Comparison of ENCODE assay signal across 8 cellular contexts in the genomic region with DNA sequence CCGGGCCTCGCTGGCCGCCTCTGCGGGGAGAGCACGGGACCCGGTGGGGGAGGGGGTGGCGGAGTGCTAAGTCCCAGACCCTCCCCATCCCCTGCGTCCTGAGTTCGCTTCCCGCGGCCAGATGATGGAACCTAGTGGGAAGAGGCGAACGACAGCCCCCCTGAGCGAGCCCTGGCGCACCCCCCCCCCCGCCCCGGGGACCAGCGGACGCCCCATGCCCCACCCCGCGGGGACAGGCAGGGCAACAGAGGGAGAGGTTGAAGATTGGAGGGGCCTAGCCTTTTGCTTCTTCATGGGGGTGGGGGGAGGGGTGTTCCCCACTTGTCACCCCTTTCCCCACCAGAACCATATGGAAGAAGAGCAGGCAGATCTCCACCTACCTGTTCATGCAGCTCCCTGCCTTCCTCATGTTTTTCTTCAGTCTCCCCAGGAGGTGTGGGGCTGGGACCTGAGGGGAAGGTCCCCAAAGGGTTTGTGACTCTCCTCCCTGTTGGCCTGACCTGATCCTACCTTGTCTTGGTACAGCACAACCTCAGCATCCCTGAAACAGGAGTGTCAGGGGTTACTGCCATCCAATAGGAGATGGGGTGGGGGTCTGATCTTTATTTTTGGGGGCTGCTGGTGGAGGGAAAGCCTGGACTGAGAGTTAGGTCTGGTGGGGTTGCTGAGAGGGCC.
DNase-seq lines count a peak whose midpoint lies in the region; ATAC-seq and FAIRE-seq lines count a peak whose summit lies in the region.

No MANE protein-coding gene starts in this region.

- H3K4me3 Mint-ChIP-seq in activated naive CD4-positive, alpha-beta T cell treated with anti-CD3 and anti-CD28 coated beads, Interleukin-2, amount 50 U/mL, for 24 hours, result peak overlapping the region; percentile 86

- H3K27me3 Mint-ChIP-seq in activated naive CD4-positive, alpha-beta T cell treated with anti-CD3 and anti-CD28 coated beads, Interleukin-2, amount 50 U/mL, for 24 hours, result no peaks in the 10 kb centered on the region

- ATAC-seq in HG02642 (IDR thresholded peaks at IDR 0.05; ENCODE audit: poor library complexity, unreplicated experiment) (peak; percentile 0), HG03457 (IDR thresholded peaks at IDR 0.05; ENCODE audit: unreplicated experiment) (no peak)

- H3K4me1 Mint-ChIP-seq in activated naive CD4-positive, alpha-beta T cell treated with anti-CD3 and anti-CD28 coated beads, Interleukin-2, amount 50 U/mL, for 24 hours, result peaks cover 38% of the 10 kb centered on the region

- no peaks in the 10 kb centered on the region for H3K27me3 ChIP-seq in iPS-18a (ENCODE audit: control insufficient read depth, insufficient read depth, low read length)

- FAIRE-seq in urothelium cell line (lab: Jason Lieb, UNC), result no peak

- H3K9me3 Mint-ChIP-seq in activated naive CD4-positive, alpha-beta T cell treated with anti-CD3 and anti-CD28 coated beads, Interleukin-2, amount 50 U/mL, for 24 hours, result no peaks in the 10 kb centered on the region

- H3K4me3 ChIP-seq in iPS-18a (ENCODE audit: low read length), result peak overlapping the region; percentile 87

- H3K27ac ChIP-seq in iPS-18a (ENCODE audit: low read length) (peak overlapping the region; percentile 48), substantia nigra (ENCODE audit: low read depth, low read length, poor library complexity, severe bottlenecking) (peak overlapping the region; percentile 99)

- DNase-seq in substantia nigra (lab: John Stamatoyannopoulos, UW), result peak in 3 of 49 donors; percentile 13 to 47 (median 14)
- DNase-seq in urothelium cell line (ENCODE audit: low spot score), result no peak
- DNase-seq in SHP77 (lab: John Stamatoyannopoulos, UW), result no peak

- H3K9me3 ChIP-seq in ES-I3 (ENCODE audit: control insufficient read depth, insufficient read depth, low read length) (no peaks in the 10 kb centered on the region), iPS-18a (ENCODE audit: control insufficient read depth, low read depth, low read length) (no peaks in the 10 kb centered on the region)

- peaks cover 6% of the 10 kb centered on the region for H3K36me3 Mint-ChIP-seq in activated naive CD4-positive, alpha-beta T cell treated with anti-CD3 and anti-CD28 coated beads, Interleukin-2, amount 50 U/mL, for 24 hours

- H3K36me3 ChIP-seq in ES-I3 (ENCODE audit: insufficient read depth, low read length), result peaks cover 9% of the 10 kb centered on the region
- H3K36me3 ChIP-seq in iPS-18a (ENCODE audit: control insufficient read depth, low read depth, low read length), result peaks cover 19% of the 10 kb centered on the region

- H3K4me1 ChIP-seq in ES-I3 (ENCODE audit: insufficient read depth, low read length) (peaks cover 11% of the 10 kb centered on the region; the same call in 1 of the 2 replicates), iPS-18a (ENCODE audit: control insufficient read depth, low read depth, low read length) (peaks cover 13% of the 10 kb centered on the region)

- peak overlapping the region; percentile 97 for H3K27ac Mint-ChIP-seq in activated naive CD4-positive, alpha-beta T cell treated with anti-CD3 and anti-CD28 coated beads, Interleukin-2, amount 50 U/mL, for 24 hours

- peak overlapping the region; percentile 83 for H3K9ac ChIP-seq in ES-I3 (ENCODE audit: low read depth, low read length)
- peak overlapping the region; percentile 97 for H3K9ac ChIP-seq in iPS-18a (ENCODE audit: low read length)
